ENCODE assay signal across 8 cellular contexts in genomic region chr1:3796215-3797193, GRCh38. TPM values are rescaled to one million over a fixed set of nuclear protein-coding genes. Genes with fewer than 3 reads are reported as not detected.
A peak's percentile ranks its signal among the peaks of the same experiment; 100 is the strongest.
DNase-seq lines count a peak whose midpoint lies in the region; ATAC-seq and TF ChIP-seq lines count a peak whose summit lies in the region.

TSS of gene LRRC47 (minus strand) at chr1:3796498. CDS start at chr1:3796476, 22 bp downstream.

- TF ChIP-seq POLR2A in GM19193 (IDR thresholded peaks at IDR 0.05; ENCODE audit: extremely low read depth, insufficient read depth, insufficient read length) = peak; percentile 88

- H3K36me3 ChIP-seq in BE2C = no peaks in the 10 kb centered on the region

- H3K9me3 Mint-ChIP-seq in activated CD4-positive, alpha-beta T cell treated with anti-CD3 and anti-CD28 coated beads, Interleukin-2, amount 10 ng/mL, durations not matched to agents 7 days and 5 days = no peaks in the 10 kb centered on the region

- H3K27me3 ChIP-seq in BE2C = no peaks in the 10 kb centered on the region

- H3K4me3 Mint-ChIP-seq in activated CD4-positive, alpha-beta T cell treated with anti-CD3 and anti-CD28 coated beads, Interleukin-2, amount 10 ng/mL, durations not matched to agents 7 days and 5 days = peak within 1 kb of the TSS; percentile 88

- peaks cover 49% of the 10 kb centered on the region for H3K4me1 Mint-ChIP-seq in activated CD4-positive, alpha-beta T cell treated with anti-CD3 and anti-CD28 coated beads, Interleukin-2, amount 10 ng/mL, durations not matched to agents 7 days and 5 days

- H3K4me3 ChIP-seq in BE2C (ENCODE audit: low read depth, low read length) = peak within 1 kb of the TSS; percentile 74
- H3K4me3 ChIP-seq in coronary artery = peak within 1 kb of the TSS; percentile 99

- peaks cover 3% of the 10 kb centered on the region for H3K27me3 Mint-ChIP-seq in activated CD4-positive, alpha-beta T cell treated with anti-CD3 and anti-CD28 coated beads, Interleukin-2, amount 10 ng/mL, durations not matched to agents 7 days and 5 days

- TF ChIP-seq CTCF in BE2C (IDR thresholded peaks at IDR 0.05; ENCODE audit: low read depth, low read length) (no peak), coronary artery (IDR thresholded peaks at IDR 0.05) (no peak)

- H3K27ac Mint-ChIP-seq in activated CD4-positive, alpha-beta T cell treated with anti-CD3 and anti-CD28 coated beads, Interleukin-2, amount 10 ng/mL, durations not matched to agents 7 days and 5 days = peak within 1 kb of the TSS; percentile 96

- H3K27ac ChIP-seq in coronary artery = peak within 1 kb of the TSS; percentile 49 to 84

- POLR2A ChIA-PET in activated CD4-positive, alpha-beta T cell treated with anti-CD3 and anti-CD28 coated beads, Interleukin-2, amount 10 ng/mL, durations not matched to agents 7 days and 5 days (lab: Charles Lee) = interaction anchor here (0.6 kb wide), 1 partner anchor 13 kb away, joined by 5 read pairs; no protein-coding TSS in a partner anchor

- peak; percentile 89 for DNase-seq in BE2C
- peak; percentile 88 for DNase-seq in NCI-H748 (lab: John Stamatoyannopoulos, UW; ENCODE audit: unreplicated experiment)
- DNase-seq in activated CD4-positive, alpha-beta T cell treated with anti-CD3 and anti-CD28 coated beads, Interleukin-2, amount 10 ng/mL, durations not matched to agents 7 days and 5 days = peak; percentile 96
- DNase-seq in coronary artery (ENCODE audit: low spot score) = peak; percentile 92
- DNase-seq in left kidney (ENCODE audit: low read depth, low spot score) = peak; percentile 97
- DNase-seq in stimulated activated CD4-positive, alpha-beta T cell treated with anti-CD3 and anti-CD28 coated beads, Interleukin-1b, Interleukin-23, amount 100 ng/mL, for 48 hours = peak; percentile 95

- H3K36me3 Mint-ChIP-seq in activated CD4-positive, alpha-beta T cell treated with anti-CD3 and anti-CD28 coated beads, Interleukin-2, amount 10 ng/mL, durations not matched to agents 7 days and 5 days (ENCODE audit: low read depth) = peaks cover 8% of the 10 kb centered on the region

- H3K4me1 ChIP-seq in BE2C = no peaks in the 10 kb centered on the region

- CTCF ChIA-PET in activated CD4-positive, alpha-beta T cell treated with anti-CD3 and anti-CD28 coated beads, Interleukin-2, amount 10 ng/mL, durations not matched to agents 7 days and 5 days (lab: Charles Lee) = interaction anchor here (0.8 to 5.9 kb wide), 3 partner anchors 10 to 100 kb away, joined by 3 to 29 read pairs (median 4); no protein-coding TSS in a partner anchor

- H3K9me3 ChIP-seq in BE2C = no peaks in the 10 kb centered on the region

- peak; percentile 97 for ATAC-seq in HG03432 (IDR thresholded peaks at IDR 0.05; ENCODE audit: unreplicated experiment)

RNA-seq across cellular contexts. Expression of gene LRRC47, which starts in this region (rescaled TPM):
- polyA plus RNA-seq in BE2C (2012; ENCODE audit: insufficient read depth, insufficient read length, low read depth) = 40.7 TPM
- 10 to 100 TPM; 37.7 to 42.7 TPM for total RNA-seq in activated CD4-positive, alpha-beta T cell treated with anti-CD3 and anti-CD28 coated beads, Interleukin-2, amount 10 ng/mL, durations not matched to agents 7 days and 5 days

Comparison
In these comparisons a context has a peak if more than half of its experiments do, and no peak if none do; other contexts are left out.
1. Peak in every context shown above with its lines: DNase-seq, ATAC-seq, H3K4me3 ChIP-seq and H3K27ac ChIP-seq.